ENCODE assay signal across 8 cellular contexts in the genomic region with DNA sequence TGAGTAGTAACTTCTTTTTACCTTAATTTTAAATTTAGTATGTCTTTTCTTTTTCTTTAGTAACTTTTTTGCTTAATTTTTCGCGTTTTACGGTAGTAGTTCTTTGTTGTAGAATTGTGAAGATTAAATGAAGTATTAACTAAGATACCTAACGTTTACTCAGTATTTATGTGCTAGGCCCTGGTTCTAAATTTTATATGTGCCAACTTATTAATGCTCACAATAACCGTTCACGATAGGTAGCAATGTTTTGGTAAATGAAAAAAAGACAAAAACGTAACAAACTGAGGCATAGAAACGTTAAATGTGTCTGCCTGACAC. TPM values are rescaled to one million over a fixed set of nuclear protein-coding genes. Genes with fewer than 3 reads are reported as not detected.
DNase-seq lines count a peak whose midpoint lies in the region; ATAC-seq and TF ChIP-seq lines count a peak whose summit lies in the region.

No MANE protein-coding gene starts in this region.

- DNase-seq in activated T-cell treated with anti-CD3 and anti-CD28 coated beads, Interleukin-2, amount 50 U/mL, for 4 hours, result no peak
- DNase-seq in activated T-cell treated with anti-CD3 and anti-CD28 coated beads, Interleukin-2, amount 50 U/mL, for 48 hours, result no peak
- DNase-seq in astrocyte of the spinal cord (ENCODE audit: low read depth, low spot score) (no peak), lower leg skin (ENCODE audit: low spot score in 2 of 2) (no peak), transverse colon (no peak), SHP77 (lab: John Stamatoyannopoulos, UW) (no peak), caudate nucleus (lab: John Stamatoyannopoulos, UW) (no peak), mucosa of gallbladder (ENCODE audit: low spot score) (no peak)

- ATAC-seq in activated T-cell treated with anti-CD3 and anti-CD28 coated beads, Interleukin-2, amount 50 U/mL, for 4 hours, result no peak

- H3K27me3 ChIP-seq in transverse colon, result no peaks in the 10 kb centered on the region

- no peaks in the 10 kb centered on the region for H3K27me3 Mint-ChIP-seq in activated T-cell treated with anti-CD3 and anti-CD28 coated beads, Interleukin-2, amount 50 U/mL, for 4 hours (ENCODE audit: low read depth)

- intact Hi-C loops in lower leg skin (cut with DNase I; ENCODE audit: low total_unique reads) (no loop called here), transverse colon (cut with DNase I; ENCODE audit: low total_unique reads) (no loop called here)

- no peaks in the 10 kb centered on the region for H3K9me3 Mint-ChIP-seq in activated T-cell treated with anti-CD3 and anti-CD28 coated beads, Interleukin-2, amount 50 U/mL, for 4 hours

- TF ChIP-seq EP300 in transverse colon (IDR thresholded peaks at IDR 0.05; ENCODE audit: low read depth), result no peak

- H3K27ac ChIP-seq in transverse colon (peak overlapping the region; percentile 87 to 94 (median 90)), caudate nucleus (ENCODE audit: low read depth, low read length) (no peak overlapping the region)

- peak overlapping the region; percentile 97 for H3K4me3 Mint-ChIP-seq in activated T-cell treated with anti-CD3 and anti-CD28 coated beads, Interleukin-2, amount 50 U/mL, for 4 hours

- H3K36me3 Mint-ChIP-seq in activated T-cell treated with anti-CD3 and anti-CD28 coated beads, Interleukin-2, amount 50 U/mL, for 4 hours (ENCODE audit: insufficient read depth), result peaks cover 18% of the 10 kb centered on the region

- H3K4me1 Mint-ChIP-seq in activated T-cell treated with anti-CD3 and anti-CD28 coated beads, Interleukin-2, amount 50 U/mL, for 4 hours (ENCODE audit: low read depth), result peaks cover 25% of the 10 kb centered on the region

- peaks cover 6 to 27% (median 12%) of the 10 kb centered on the region in 4 donors for H3K4me1 ChIP-seq in transverse colon

- in situ Hi-C loops in astrocyte of the spinal cord (cut with HindIII; ENCODE audit: low sequenced_read_pairs), result no loop called here
- in situ Hi-C loops in transverse colon (cut with MboI; ENCODE audit: low pct_ligation_motif_present in 1 of 4, low pct_unique_long_range_greater_than_20kb in 1 of 4, low sequenced_read_pairs in 3 of 4), result no loop called here

- no peak for TF ChIP-seq POLR2A in lower leg skin (IDR thresholded peaks at IDR 0.05)
- TF ChIP-seq POLR2A in transverse colon (IDR thresholded peaks at IDR 0.05), result no peak

- H3K4me3 ChIP-seq in astrocyte of the spinal cord (ENCODE audit: low read depth, low read length) (peak overlapping the region; percentile 88), lower leg skin (ENCODE audit: low read depth, poor library complexity, severe bottlenecking) (peak overlapping the region; percentile 97), transverse colon (peak overlapping the region; percentile 59 to 99 (median 80))

- 12 to 13% methylated on average over 8 of the region's 8 CpGs for WGBS in lower leg skin, 2 donors
- 7 to 8% methylated on average over 8 of the region's 8 CpGs for WGBS in transverse colon (ENCODE audit: low coverage in 1 of 2), 2 donors

- no peak for TF ChIP-seq CTCF in astrocyte of the spinal cord (IDR thresholded peaks at IDR 0.05; ENCODE audit: low read depth, low read length)
- no peak for TF ChIP-seq CTCF in lower leg skin (IDR thresholded peaks at IDR 0.05)
- no peak for TF ChIP-seq CTCF in transverse colon (IDR thresholded peaks at IDR 0.05)

- H3K36me3 ChIP-seq in transverse colon, result peaks cover 0 to 33% (median 10%) of the 10 kb centered on the region in 4 donors

- H3K9me3 ChIP-seq in transverse colon, result no peaks in the 10 kb centered on the region

RNA-seq across cellular contexts. Expression of a gene that starts 1.2 kb away (rescaled TPM):
- 10 to 100 TPM; 72.6 to 85.8 (median 85.7) TPM for total RNA-seq in activated T-cell treated with anti-CD3 and anti-CD28 coated beads, Interleukin-2, amount 50 U/mL, for 4 hours
- total RNA-seq in lower leg skin (10 to 100 TPM; 70.5 to 89.0 (median 76.9) TPM), transverse colon (10 to 100 TPM; 43.4 to 71.1 (median 57.0) TPM), mucosa of gallbladder (45.1 TPM)
